ENCODE assay signal across 8 cellular contexts in the genomic region with DNA sequence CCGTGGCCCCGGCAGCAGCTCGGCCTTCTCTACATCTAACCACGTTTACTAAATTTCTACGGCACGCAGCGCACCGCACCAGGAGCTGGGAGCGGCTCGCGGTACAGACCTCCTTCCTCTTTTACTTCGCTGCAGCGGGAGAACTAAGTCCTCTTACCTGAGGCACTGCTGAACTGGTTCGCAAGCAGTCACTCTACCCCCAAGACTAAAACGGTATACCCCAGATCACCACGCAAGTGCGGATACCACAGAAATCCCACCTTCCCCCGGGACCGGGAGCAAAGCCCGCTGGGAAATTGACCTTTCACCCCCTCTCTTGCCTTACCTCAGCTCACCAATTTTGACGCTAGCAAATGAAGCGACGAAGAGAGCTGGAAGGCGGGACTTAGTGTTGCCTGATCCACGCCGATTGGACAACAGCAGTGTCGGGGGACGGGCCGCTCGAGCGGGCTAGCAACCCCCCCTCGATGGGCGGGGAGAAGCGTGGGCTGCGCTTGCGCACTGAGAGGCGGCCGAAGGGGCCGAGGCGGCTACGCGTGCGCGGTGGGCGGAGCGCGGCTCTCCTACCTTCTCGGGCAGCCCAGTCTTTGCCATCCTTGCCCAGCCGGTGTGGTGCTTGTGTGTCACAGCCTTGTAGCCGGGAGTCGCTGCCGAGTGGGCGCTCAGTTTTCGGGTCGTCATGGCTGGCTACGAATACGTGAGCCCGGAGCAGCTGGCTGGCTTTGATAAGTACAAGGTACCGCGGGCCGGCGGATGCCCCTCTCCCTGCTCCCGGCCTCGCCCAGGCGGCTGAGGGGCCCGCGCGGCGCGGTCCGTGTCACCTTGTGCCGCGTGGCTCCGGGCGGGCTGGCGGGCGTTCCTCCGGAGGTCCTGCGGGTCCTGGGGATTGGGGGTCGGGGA. TPM values are rescaled to one million over a fixed set of nuclear protein-coding genes. Genes with fewer than 3 reads are reported as not detected.
DNase-seq lines count a peak whose midpoint lies in the region; ATAC-seq and TF ChIP-seq lines count a peak whose summit lies in the region.

A gene with protein sequence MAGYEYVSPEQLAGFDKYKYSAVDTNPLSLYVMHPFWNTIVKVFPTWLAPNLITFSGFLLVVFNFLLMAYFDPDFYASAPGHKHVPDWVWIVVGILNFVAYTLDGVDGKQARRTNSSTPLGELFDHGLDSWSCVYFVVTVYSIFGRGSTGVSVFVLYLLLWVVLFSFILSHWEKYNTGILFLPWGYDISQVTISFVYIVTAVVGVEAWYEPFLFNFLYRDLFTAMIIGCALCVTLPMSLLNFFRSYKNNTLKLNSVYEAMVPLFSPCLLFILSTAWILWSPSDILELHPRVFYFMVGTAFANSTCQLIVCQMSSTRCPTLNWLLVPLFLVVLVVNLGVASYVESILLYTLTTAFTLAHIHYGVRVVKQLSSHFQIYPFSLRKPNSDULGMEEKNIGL (plus strand): TSS at position 590 of the 900 bp plus-strand sequence. CDS start 90 bp downstream, at position 680.

- peak; percentile 97 for TF ChIP-seq POLR2A in ovary (IDR thresholded peaks at IDR 0.05)
- peak; percentile 89 to 93 for TF ChIP-seq POLR2A in thyroid gland (IDR thresholded peaks at IDR 0.05)

- TF ChIP-seq EP300 in ovary (IDR thresholded peaks at IDR 0.05): no peak

- 0 to 1% (median 0%) methylated on average over 64 to 80 of the region's 80 CpGs for WGBS in ovary, 3 donors
- 0 to 1% methylated on average over 23 to 53 of the region's 80 CpGs for WGBS in thyroid gland, 2 donors

- H3K27ac ChIP-seq in ovary: peak within 1 kb of the TSS; percentile 80 to 93
- H3K27ac ChIP-seq in thyroid gland: peak within 1 kb of the TSS; percentile 78 to 96 (median 89)

- intact Hi-C loops in Right ventricle myocardium inferior (cut with DNase I): loop anchor here (5.0 to 10.0 kb wide), 2 partner anchors 104 to 471 kb away; a partner anchor contains a TSS
- intact Hi-C loops in ovary (cut with DNase I): no loop called here
- intact Hi-C loops in thyroid gland (cut with DNase I): no loop called here

- TF ChIP-seq CTCF in GM12864 (IDR thresholded peaks at IDR 0.05; ENCODE audit: low read depth, low read length, missing control alignments) (no peak), ovary (IDR thresholded peaks at IDR 0.05) (no peak), thyroid gland (IDR thresholded peaks at IDR 0.05) (no peak)

- H3K36me3 ChIP-seq in ovary (no peaks in the 10 kb centered on the region), thyroid gland (no peaks in the 10 kb centered on the region)

- H3K9me3 ChIP-seq in ovary: no peaks in the 10 kb centered on the region
- H3K9me3 ChIP-seq in thyroid gland: no peaks in the 10 kb centered on the region

- H3K4me1 ChIP-seq in ovary (ENCODE audit: insufficient read depth) (peaks cover 8% of the 10 kb centered on the region), thyroid gland (peaks cover 15 to 17% of the 10 kb centered on the region in 2 donors)

- H3K27me3 ChIP-seq in ovary: no peaks in the 10 kb centered on the region
- no peaks in the 10 kb centered on the region for H3K27me3 ChIP-seq in thyroid gland

- peak; percentile 98 for DNase-seq in GM12864 (ENCODE audit: low read depth)
- peak; percentile 99 to 100 (median 100) for DNase-seq in NCI-H1417 (lab: John Stamatoyannopoulos, UW)
- peak; percentile 100 for DNase-seq in SW 1271 (lab: John Stamatoyannopoulos, UW)
- DNase-seq in activated naive CD8-positive, alpha-beta T cell treated with anti-CD3 and anti-CD28 coated beads, Interleukin-2, amount 50 U/mL, for 16 hours (ENCODE audit: low read depth, low spot score): peak; percentile 98
- DNase-seq in Right ventricle myocardium inferior (ENCODE audit: missing footprints): peak; percentile 99
- DNase-seq in ovary: peak; percentile 98 to 100 (median 99)
- DNase-seq in thyroid gland: peak; percentile 98 to 99

- peak; percentile 92 for ATAC-seq in HG02759 (IDR thresholded peaks at IDR 0.05; ENCODE audit: unreplicated experiment)
- ATAC-seq in Right ventricle myocardium inferior: peak; percentile 99

- peak within 1 kb of the TSS; percentile 82 for H3K4me3 ChIP-seq in GM12864 (ENCODE audit: low read depth, low read length)
- peak within 1 kb of the TSS; percentile 85 for H3K4me3 ChIP-seq in ovary
- peak within 1 kb of the TSS; percentile 76 to 91 (median 81) for H3K4me3 ChIP-seq in thyroid gland (replicated peaks in 1 of 3)

RNA-seq across cellular contexts. Expression of the gene that starts here (rescaled TPM):
- total RNA-seq in Right ventricle myocardium inferior (14.3 TPM), ovary (10 to 100 TPM in 6 of 7 donors, 1 to 10 TPM in 1; 7.3 to 23.7 (median 16.4) TPM), thyroid gland (10 to 100 TPM; 16.7 to 31.2 (median 21.8) TPM)
- polyA plus RNA-seq in ovary: 1 to 10 TPM; 2.5 to 4.3 TPM

Comparison
In these comparisons a context has a peak if more than half of its experiments do, and no peak if none do; other contexts are left out.
1. Peak in every context shown above with its lines: DNase-seq, ATAC-seq, H3K4me3 ChIP-seq and H3K27ac ChIP-seq.